Comparison of ENCODE assay signal across 13 cellular contexts in the genomic region with DNA sequence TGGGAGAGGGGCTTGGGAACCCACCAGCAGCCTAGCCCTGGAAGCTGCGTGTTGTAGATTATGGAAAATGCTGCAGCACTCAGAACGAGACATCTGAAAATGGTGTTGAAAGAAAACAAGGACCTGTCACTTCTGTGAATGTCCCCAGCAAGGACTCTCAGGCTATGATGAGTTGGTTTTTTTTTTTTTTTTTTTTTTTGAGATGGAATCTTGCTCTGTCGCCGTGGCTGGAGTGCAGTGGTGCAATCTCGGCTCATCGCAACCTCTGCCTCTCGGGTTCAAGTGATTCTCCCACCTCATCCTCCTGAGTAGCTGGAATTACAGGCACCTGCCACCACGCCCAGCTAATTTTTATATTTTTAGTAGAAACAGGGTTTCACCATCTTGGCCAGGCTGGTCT. TPM values are rescaled to one million over a fixed set of nuclear protein-coding genes. Genes with fewer than 3 reads are reported as not detected.
"Had no signal": no experiment of that assay in that cellular context is flagged by ENCODE, and none has a peak within 500 bp of the region (broad histone marks: within the 10 kb centered on the region; RNA-seq: fewer than 3 reads in every experiment).

No MANE protein-coding gene starts in this region.

RNA-seq across cellular contexts. Expression of gene EFNA2, which starts 46.5 kb away (rescaled TPM):
- total RNA-seq: activated CD4-positive, alpha-beta memory T cell treated with anti-CD3 and anti-CD28 coated beads, Interleukin-2, amount 10 ng/mL, durations not matched to agents 7 days and 5 days; activated CD4-positive, alpha-beta T cell treated with anti-CD3 and anti-CD28 coated beads for 36 hours; activated CD4-positive, alpha-beta T cell treated with anti-CD3 and anti-CD28 coated beads, Interleukin-2, amount 10 ng/mL, durations not matched to agents 7 days and 5 days; activated CD8-positive, alpha-beta memory T cell treated with anti-CD3 and anti-CD28 coated beads, Interleukin-2, amount 10 ng/mL, durations not matched to agents 7 days and 5 days; activated CD8-positive, alpha-beta T cell treated with anti-CD3 and anti-CD28 coated beads, Interleukin-2, amount 10 ng/mL, durations not matched to agents 7 days and 5 days; activated naive CD8-positive, alpha-beta T cell treated with anti-CD3 and anti-CD28 coated beads, Interleukin-2, amount 10 ng/mL, durations not matched to agents 7 days and 5 days; activated T-helper 2 cell treated with anti-CD3 and anti-CD28 coated beads, Interferon-gamma antibody, Interleukin-2, Interleukin-4, amounts not matched to agents 10 μg/mL and 5 μg/mL and 100 μg/mL, durations not matched to agents 14 hours and 24 hours and 36 hours; ascending aorta; bronchial epithelial cell; T-helper 1 cell treated with Interleukin-12 subunit alpha and Interleukin-12 subunit beta and Interleukin-4 antibody, amounts not matched to agents 30 ng/mL and 1 ng/mL, for 36 hours; T-helper 17 cell; T-helper 2 cell treated with Interferon-gamma antibody and Interleukin-4, amounts not matched to agents 100 ng/mL and 5 ng/mL, for 36 hours had no signal
- polyA plus RNA-seq: adipose tissue had no signal
